33 cellular contexts compared by ENCODE assay signal in genomic region chr18:23897293-23897692, GRCh38.
"Had no signal": no experiment of that assay in that cellular context is flagged by ENCODE, and none has a peak within 500 bp of the region (broad histone marks: within the 10 kb centered on the region; RNA-seq: fewer than 3 reads in every experiment).

No MANE protein-coding gene starts in this region.

- H3K9me3 ChIP-seq: adrenal gland, body of pancreas, MG63 had no signal

- H3K9me3 Mint-ChIP-seq: activated CD4-positive, alpha-beta T cell treated with anti-CD3 and anti-CD28 coated beads, Interleukin-2, amount 10 ng/mL, durations not matched to agents 7 days and 5 days; activated naive CD4-positive, alpha-beta T cell treated with anti-CD3 and anti-CD28 coated beads for 36 hours; activated naive CD4-positive, alpha-beta T cell treated with anti-CD3 and anti-CD28 coated beads, Interleukin-2, amount 50 U/mL, for 72 hours; activated T-cell treated with anti-CD3 and anti-CD28 coated beads, Interleukin-2, amount 50 U/mL, for 24 hours; WTC11 had no signal

- ATAC-seq: activated CD4-positive, alpha-beta T cell treated with anti-CD3 and anti-CD28 coated beads for 36 hours; activated CD4-positive, CD25-positive, alpha-beta regulatory T cell treated with anti-CD3 and anti-CD28 coated beads, Interleukin-2, amount 50 U/mL, for 24 hours; activated CD8-positive, alpha-beta T cell treated with anti-CD3 and anti-CD28 coated beads, Interleukin-2, amount 10 ng/mL, durations not matched to agents 7 days and 5 days; activated naive CD4-positive, alpha-beta T cell treated with anti-CD3 and anti-CD28 coated beads, Interleukin-2, amount 50 U/mL, for 72 hours; body of pancreas; Right ventricle myocardium inferior; SK-N-SH treated with all-trans-retinoic acid at 6 μM for 48 hours; WTC11 had no signal

- H3K36me3 Mint-ChIP-seq: activated naive CD4-positive, alpha-beta T cell treated with anti-CD3 and anti-CD28 coated beads, Interleukin-2, amount 50 U/mL, for 72 hours; WTC11 had no signal

- H3K27ac Mint-ChIP-seq: activated CD4-positive, alpha-beta T cell treated with anti-CD3 and anti-CD28 coated beads for 36 hours; activated CD4-positive, alpha-beta T cell treated with anti-CD3 and anti-CD28 coated beads, Interleukin-2, amount 10 ng/mL, durations not matched to agents 7 days and 5 days; activated CD8-positive, alpha-beta T cell treated with anti-CD3 and anti-CD28 coated beads, Interleukin-2, amount 10 ng/mL, durations not matched to agents 7 days and 5 days; activated naive CD4-positive, alpha-beta T cell treated with anti-CD3 and anti-CD28 coated beads for 36 hours; activated naive CD4-positive, alpha-beta T cell treated with anti-CD3 and anti-CD28 coated beads, Interleukin-2, amount 50 U/mL, for 72 hours; activated T-cell treated with anti-CD3 and anti-CD28 coated beads, Interleukin-2, amount 50 U/mL, for 24 hours; WTC11 had no signal

- H3K27me3 Mint-ChIP-seq: activated CD4-positive, alpha-beta T cell treated with anti-CD3 and anti-CD28 coated beads for 36 hours; activated T-cell treated with anti-CD3 and anti-CD28 coated beads, Interleukin-2, amount 50 U/mL, for 24 hours had no signal

- DNase-seq: activated CD4-positive, alpha-beta T cell treated with anti-CD3 and anti-CD28 coated beads for 36 hours; activated CD4-positive, alpha-beta T cell treated with anti-CD3 and anti-CD28 coated beads, Interleukin-2, amount 10 ng/mL, durations not matched to agents 7 days and 5 days; activated CD4-positive, alpha-beta T cell treated with anti-CD3 and anti-CD28 coated beads, Interleukin-2, amount 50 U/mL, for 48 hours; activated CD8-positive, alpha-beta T cell treated with anti-CD3 and anti-CD28 coated beads, Interleukin-2, amount 10 ng/mL, durations not matched to agents 7 days and 5 days; activated gamma-delta T cell treated with Interleukin-2 at 50 U/mL for 16 hours; activated naive CD4-positive, alpha-beta T cell treated with anti-CD3 and anti-CD28 coated beads for 36 hours; activated T-cell treated with anti-CD3 and anti-CD28 coated beads, Interleukin-2, amount 50 U/mL, for 24 hours; adrenal gland; body of pancreas; caudate nucleus; Karpas-422; KBM-7; MG63; NCI-H1048; NCI-H1105 treated with DMSO at 0.1 percent for 48 hours; NCI-H1436; NCI-H1694; NCI-H1930; NCI-H2081 treated with DMSO at 0.1 percent for 48 hours; NCI-H226; NCI-H446 treated with DMSO at 0.1 percent for 48 hours; NCI-H524; NCI-H69; NK-92 treated with Interleukin-12 subunit alpha and Interleukin-12 subunit beta, amount 100 ng/mL, for 24 hours; PC-9; SIG-M5; T1000 had no signal

- H3K27me3 ChIP-seq: adrenal gland, body of pancreas, MG63 had no signal

- H3K4me1 ChIP-seq: body of pancreas had no signal

- H3K27ac ChIP-seq: adrenal gland, body of pancreas, PC-9, RWPE1 had no signal

- H2AFZ ChIP-seq: PC-9 had no signal

- H3K36me3 ChIP-seq: adrenal gland had no signal

- H3K4me2 ChIP-seq: PC-9 had no signal

- H3K4me3 Mint-ChIP-seq: activated CD4-positive, alpha-beta T cell treated with anti-CD3 and anti-CD28 coated beads for 36 hours; activated CD4-positive, alpha-beta T cell treated with anti-CD3 and anti-CD28 coated beads, Interleukin-2, amount 10 ng/mL, durations not matched to agents 7 days and 5 days; activated CD8-positive, alpha-beta T cell treated with anti-CD3 and anti-CD28 coated beads, Interleukin-2, amount 10 ng/mL, durations not matched to agents 7 days and 5 days; activated naive CD4-positive, alpha-beta T cell treated with anti-CD3 and anti-CD28 coated beads for 36 hours; activated T-cell treated with anti-CD3 and anti-CD28 coated beads, Interleukin-2, amount 50 U/mL, for 24 hours; WTC11 had no signal

- H3K4me3 ChIP-seq: adrenal gland, body of pancreas, MG63, PC-9 had no signal
